17 cellular contexts compared by ENCODE assay signal in the genomic region with DNA sequence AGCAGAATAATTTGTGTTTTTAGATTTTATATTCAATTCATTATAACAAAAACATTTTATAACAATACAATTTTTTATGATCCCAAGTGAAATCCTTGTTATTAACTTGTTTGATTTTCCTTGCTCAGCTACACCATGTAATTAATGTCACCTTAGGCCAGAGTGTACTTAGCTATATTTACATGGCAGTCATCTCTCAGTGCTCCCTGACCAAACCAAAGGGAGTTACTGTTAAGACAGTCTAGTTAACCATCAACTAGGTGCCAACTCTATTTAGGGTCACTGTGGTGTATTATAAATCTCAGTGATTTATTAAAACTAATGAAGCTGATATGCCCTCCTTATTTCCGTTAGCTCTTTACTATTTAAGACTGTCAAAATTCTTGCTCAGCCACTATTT. TPM values are rescaled to one million over a fixed set of nuclear protein-coding genes. Genes with fewer than 3 reads are reported as not detected.
DNase-seq lines count a peak whose midpoint lies in the region; ATAC-seq, FAIRE-seq and TF ChIP-seq lines count a peak whose summit lies in the region.
"Had no signal": no experiment of that assay in that cellular context is flagged by ENCODE, and none has a peak within 500 bp of the region (broad histone marks: within the 10 kb centered on the region; RNA-seq: fewer than 3 reads in every experiment).

No MANE protein-coding gene starts in this region.

- H3K27me3 ChIP-seq in right lobe of liver, result no peaks in the 10 kb centered on the region
- H3K27me3 ChIP-seq: SJCRH30 had no signal

- DNase-seq in DMS53 treated with DMSO at 0.1 percent for 48 hours (lab: John Stamatoyannopoulos, UW; ENCODE audit: unreplicated experiment), result peak; percentile 45
- DNase-seq in NCI-H1930 (lab: John Stamatoyannopoulos, UW), result peak; percentile 18 to 57
- no peak for DNase-seq in right lobe of liver
- no peak for DNase-seq in frontal cortex (ENCODE audit: low spot score in 2 of 2)
- no peak for DNase-seq in NCI-H1105 (lab: John Stamatoyannopoulos, UW)
- no peak for DNase-seq in activated CD4-positive, alpha-beta T cell treated with anti-CD3 and anti-CD28 coated beads, Interleukin-2, amount 50 U/mL, for 1 hour
- DNase-seq: KG1, NCI-H1048, NCI-H187, NCI-H526 treated with DMSO at 0.1 percent for 48 hours, PC-3 had no signal

- no peak for TF ChIP-seq POLR2A in right lobe of liver (IDR thresholded peaks at IDR 0.05)

- ATAC-seq in right lobe of liver, result peak; percentile 84 to 90 (median 85)
- no peak for ATAC-seq in GM18870 (IDR thresholded peaks at IDR 0.05; ENCODE audit: unreplicated experiment)
- ATAC-seq: HCT116, PC-3 had no signal

- H3K27ac ChIP-seq in right lobe of liver, result peak overlapping the region in 2 of 3 donors; percentile 70 to 71
- H3K27ac ChIP-seq: SJCRH30 had no signal

- no peak overlapping the region for H3K4me3 ChIP-seq in right lobe of liver
- H3K4me3 ChIP-seq: GM23338, SJCRH30 had no signal

- H3K36me3 ChIP-seq in right lobe of liver, result no peaks in the 10 kb centered on the region
- H3K36me3 ChIP-seq: SJCRH30 had no signal

- FAIRE-seq in islet of Langerhans (lab: Jason Lieb, UNC), result peak; percentile 99
- no peak for FAIRE-seq in frontal cortex (lab: Jason Lieb, UNC)

- H3K4me1 ChIP-seq in right lobe of liver, result peaks cover 0 to 29% (median 14%) of the 10 kb centered on the region in 4 donors

- intact Hi-C loops in right lobe of liver (cut with DNase I), result no loop called here

- 43% methylated on average over 1 of the region's 1 CpG for WGBS in right lobe of liver (ENCODE audit: insufficient coverage, low coverage, low lambda C conversion rate, missing lambda C conversion rate)

- H3K9me3 ChIP-seq in right lobe of liver, result no peaks in the 10 kb centered on the region
- H3K9me3 ChIP-seq: SJCRH30 had no signal

- TF ChIP-seq CTCF in right lobe of liver (IDR thresholded peaks at IDR 0.05), result no peak

RNA-seq across cellular contexts. Expression of gene CCDC158, which starts 44.4 kb away (rescaled TPM):
- total RNA-seq in right lobe of liver (1 to 10 TPM in 4 of 6 experiments, under 1 TPM in 2; 0.51 to 2.9 (median 1.3) TPM), frontal cortex (6.1 TPM)
- total RNA-seq: MCF 10A, PC-3, SJCRH30 had no signal

RNA-seq across cellular contexts. Expression of gene SHROOM3, which starts 58.5 kb away (rescaled TPM):
- total RNA-seq in right lobe of liver (10 to 100 TPM; 15.2 to 35.8 (median 29.9) TPM), frontal cortex (9.8 TPM)

Comparison
In these comparisons a context has a peak if more than half of its experiments do, and no peak if none do; other contexts are left out.
1. DNase-seq: peak in DMS53 treated with DMSO at 0.1 percent for 48 hours (single experiment) and NCI-H1930 (2 of 2); none in right lobe of liver (0 of 3), frontal cortex (0 of 2), NCI-H1105 (single experiment) and activated CD4-positive, alpha-beta T cell treated with anti-CD3 and anti-CD28 coated beads, Interleukin-2, amount 50 U/mL, for 1 hour (single experiment).